Comparison of ENCODE assay signal across 20 cellular contexts in the genomic region with DNA sequence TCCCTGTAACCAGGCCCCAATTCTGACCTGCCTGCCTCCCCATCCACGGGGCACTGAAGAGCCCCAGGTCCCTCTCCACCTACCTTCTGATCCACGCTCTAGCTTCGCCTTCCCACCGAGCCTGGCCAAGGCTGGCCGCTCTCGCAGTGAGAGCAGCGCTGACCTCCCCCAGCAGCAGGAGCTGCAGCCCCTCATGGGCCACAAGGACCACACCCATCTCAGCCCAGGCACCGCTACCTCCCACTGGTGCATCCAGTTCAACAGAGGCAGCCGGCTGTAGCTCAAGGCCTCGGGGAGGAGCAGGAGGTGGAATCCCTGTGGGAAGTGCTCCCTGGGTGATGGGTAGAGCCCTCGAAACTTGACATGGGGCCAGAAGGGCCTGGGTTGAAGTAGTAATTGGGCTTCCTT. TPM values are rescaled to one million over a fixed set of nuclear protein-coding genes. Genes with fewer than 3 reads are reported as not detected.
DNase-seq lines count a peak whose midpoint lies in the region; ATAC-seq and TF ChIP-seq lines count a peak whose summit lies in the region.
"Had no signal": no experiment of that assay in that cellular context is flagged by ENCODE, and none has a peak within 500 bp of the region (broad histone marks: within the 10 kb centered on the region; RNA-seq: fewer than 3 reads in every experiment).

No MANE protein-coding gene starts in this region.

- H3K27ac ChIP-seq in IMR-90 (ENCODE audit: insufficient read depth, low read length) (no peak overlapping the region), RWPE2 (ENCODE audit: poor library complexity, severe bottlenecking) (no peak overlapping the region), trophoblast cell (ENCODE audit: low read depth, low read length) (no peak overlapping the region)
- H3K27ac ChIP-seq: KMS-11, SK-N-MC had no signal

- H3K4me2 ChIP-seq in IMR-90 (ENCODE audit: low read depth, low read length) (no peak overlapping the region), trophoblast cell (ENCODE audit: low read length) (no peak overlapping the region)
- H3K4me2 ChIP-seq: KMS-11 had no signal

- no peak for TF ChIP-seq POLR2A in IMR-90 (IDR thresholded peaks at IDR 0.05; ENCODE audit: low read depth, low read length)

- no peak overlapping the region for H2BK12ac ChIP-seq in trophoblast cell (ENCODE audit: low read length)

- BruUV-seq in IMR-90 (replicated peaks; lab: Mats Ljungman, UMichigan) = no TSS peak

- H2BK5ac ChIP-seq in IMR-90 (ENCODE audit: low read depth, low read length, poor library complexity, severe bottlenecking) (no peak overlapping the region), trophoblast cell (ENCODE audit: low read depth, low read length, poor library complexity) (no peak overlapping the region)

- 0 out of 2 replicates have a peak overlapping the region, but pooled peaks have one; percentile 6 for H4K91ac ChIP-seq in IMR-90 (ENCODE audit: insufficient read depth, low read depth, low read length)
- no peak overlapping the region for H4K91ac ChIP-seq in trophoblast cell (ENCODE audit: low read depth, low read length)

- in situ Hi-C loops in IMR-90 (cut with MboI; ENCODE audit: low sequenced_read_pairs) = no loop called here

- H2AFZ ChIP-seq in IMR-90 (replicated peaks; ENCODE audit: low read length, poor library complexity) (peak overlapping the region; percentile 36), trophoblast cell (ENCODE audit: insufficient read depth, low read length, poor library complexity) (no peak overlapping the region)

- H3K56ac ChIP-seq in IMR-90 (ENCODE audit: extremely low read depth, insufficient read depth, low read length) = no peak overlapping the region

- H3K14ac ChIP-seq in IMR-90 (replicated peaks; ENCODE audit: low read depth, low read length) (no peak overlapping the region), trophoblast cell (ENCODE audit: low read length) (no peak overlapping the region)

- no peak overlapping the region for H2AK9ac ChIP-seq in IMR-90 (replicated peaks; ENCODE audit: low read depth, low read length, poor library complexity)

- TF ChIP-seq CTCF in IMR-90 (conservative IDR thresholded peaks at IDR 0.05; ENCODE audit: low read depth, low read length) (no peak), RWPE2 (IDR thresholded peaks at IDR 0.05; ENCODE audit: poor library complexity, severe bottlenecking) (no peak)

- H3K9ac ChIP-seq in IMR-90 (ENCODE audit: low read depth, low read length) (no peak overlapping the region), trophoblast cell (ENCODE audit: low read length) (no peak overlapping the region)
- H3K9ac ChIP-seq: KMS-11 had no signal

- DNase-seq in IMR-90 = no peak
- peak; percentile 62 for DNase-seq in RWPE2 (ENCODE audit: low spot score)
- DNase-seq in left colon = no peak
- no peak for DNase-seq in trophoblast cell
- DNase-seq in NCI-H187 (lab: John Stamatoyannopoulos, UW) = no peak
- no peak for DNase-seq in OCI-M1 (lab: John Stamatoyannopoulos, UW)
- DNase-seq: BE2C, EL, GF-D8, HFFc6, NCI-H1092 treated with DMSO at 0.1 percent for 48 hours, NCI-H1436 treated with DMSO at 0.1 percent for 48 hours, NCI-H2029, NCI-H226, NCI-H524, NCI-H774, SHP77 treated with DMSO at 0.1 percent for 48 hours had no signal

- POLR2A ChIA-PET in IMR-90 (lab: Charles Lee; ENCODE audit: unreplicated experiment) = no interaction called here

- no peak overlapping the region for H4K5ac ChIP-seq in IMR-90 (ENCODE audit: low read depth, low read length)

- no peak overlapping the region for H3K23ac ChIP-seq in IMR-90 (ENCODE audit: low read depth, low read length)
- no peak overlapping the region for H3K23ac ChIP-seq in trophoblast cell (ENCODE audit: low read length)

- no peak overlapping the region; the same call in 1 of the 2 replicates for H3K4ac ChIP-seq in IMR-90 (ENCODE audit: low read depth, low read length)
- H3K4ac ChIP-seq in trophoblast cell (ENCODE audit: low read depth, low read length) = no peak overlapping the region

- H3K27me3 ChIP-seq in IMR-90 (ENCODE audit: control insufficient read depth, insufficient read depth, low read length) = no peaks in the 10 kb centered on the region
- H3K27me3 ChIP-seq in RWPE2 (ENCODE audit: insufficient read depth, poor library complexity, severe bottlenecking) = no peaks in the 10 kb centered on the region
- H3K27me3 ChIP-seq in trophoblast cell (ENCODE audit: insufficient read depth, low read length) = no peaks in the 10 kb centered on the region

- H3K79me1 ChIP-seq in IMR-90 (ENCODE audit: low read depth in 1 of 2, low read length in 2 of 2) = peaks cover 4 to 11% of the 10 kb centered on the region in 2 experiments; a peak in 3 of 4 replicates
- H3K79me1 ChIP-seq in trophoblast cell (ENCODE audit: low read length) = no peaks in the 10 kb centered on the region

- H3K36me3 ChIP-seq in IMR-90 (ENCODE audit: control insufficient read depth, insufficient read depth, low read length) (peaks cover 6% of the 10 kb centered on the region), RWPE2 (ENCODE audit: low read depth) (peaks cover 13% of the 10 kb centered on the region), trophoblast cell (ENCODE audit: control insufficient read depth in 1 of 2, insufficient read depth in 2 of 2, low read length in 2 of 2) (no peaks in the 10 kb centered on the region)
- H3K36me3 ChIP-seq: BE2C had no signal

- H3K4me3 ChIP-seq in IMR-90 (ENCODE audit: insufficient read depth, low read depth, low read length) (no peak overlapping the region), RWPE2 (ENCODE audit: severe bottlenecking) (no peak overlapping the region), trophoblast cell (ENCODE audit: low read depth, low read length) (peak overlapping the region; percentile 25)
- H3K4me3 ChIP-seq: SK-N-MC had no signal

- H3K79me2 ChIP-seq in trophoblast cell (ENCODE audit: control insufficient read depth, insufficient read depth, low read length, poor library complexity) = no peaks in the 10 kb centered on the region

- no peak for ATAC-seq in IMR-90 (ENCODE audit: low read depth)
- no peak; the same call in 1 of the 3 replicates for ATAC-seq in RWPE2 (ENCODE audit: low read depth)
- ATAC-seq in left colon = peak; percentile 20
- ATAC-seq in GM21360 (IDR thresholded peaks at IDR 0.05; ENCODE audit: unreplicated experiment) = no peak

- H4K20me1 ChIP-seq in IMR-90 (ENCODE audit: insufficient read depth, low read length) = no peaks in the 10 kb centered on the region

- no peak overlapping the region for H4K12ac ChIP-seq in trophoblast cell (ENCODE audit: low read depth, low read length)

- H3K9me1 ChIP-seq in IMR-90 (ENCODE audit: insufficient read depth, low read length) = peaks cover 10% of the 10 kb centered on the region

- no peak for TF ChIP-seq RAD21 in IMR-90 (IDR thresholded peaks at IDR 0.05; ENCODE audit: low read length)

- no peak overlapping the region for H3K18ac ChIP-seq in IMR-90 (ENCODE audit: low read depth, low read length)
- H3K18ac ChIP-seq in trophoblast cell (ENCODE audit: low read length) = no peak overlapping the region

- dilution Hi-C loops in IMR-90 (cut with HindIII; ENCODE audit: low sequenced_read_pairs, unreplicated experiment) = no loop called here

- CTCF ChIA-PET in IMR-90 (lab: Yijun Ruan, JAX) = no interaction called here

- H2BK120ac ChIP-seq in IMR-90 (ENCODE audit: low read depth, low read length) (0 out of 2 replicates have a peak overlapping the region, but pooled peaks have one; percentile 29), trophoblast cell (ENCODE audit: insufficient read depth, low read length, poor library complexity) (no peak overlapping the region)

- H4K8ac ChIP-seq in IMR-90 (ENCODE audit: low read depth in 2 of 2, low read length in 2 of 2) (no peak overlapping the region), trophoblast cell (ENCODE audit: low read depth, low read length) (no peak overlapping the region)

- H2BK15ac ChIP-seq in IMR-90 (ENCODE audit: low read depth, low read length) = no peak overlapping the region

- H3K4me1 ChIP-seq in IMR-90 (ENCODE audit: control insufficient read depth, insufficient read depth, low read length) (peaks cover 7% of the 10 kb centered on the region), RWPE2 (ENCODE audit: insufficient read depth, poor library complexity, severe bottlenecking) (peaks cover 2% of the 10 kb centered on the region), trophoblast cell (ENCODE audit: control insufficient read depth in 1 of 2, insufficient read depth in 2 of 2, low read length in 2 of 2) (no peaks in the 10 kb centered on the region)
- H3K4me1 ChIP-seq: BE2C had no signal

- intact Hi-C loops in IMR-90 (cut with micrococcal nuclease) (no loop called here), left colon (cut with DNase I, micrococcal nuclease) (no loop called here)

- H3K9me3 ChIP-seq in IMR-90 (ENCODE audit: control insufficient read depth, insufficient read depth, low read length) (no peaks in the 10 kb centered on the region), RWPE2 (ENCODE audit: severe bottlenecking) (no peaks in the 10 kb centered on the region), trophoblast cell (ENCODE audit: insufficient read depth, low read depth, low read length) (no peaks in the 10 kb centered on the region)
- H3K9me3 ChIP-seq: BE2C had no signal

- no peak overlapping the region for H2BK20ac ChIP-seq in IMR-90 (ENCODE audit: low read depth, low read length)

- WGBS in IMR-90 (ENCODE audit: extremely low coverage in 2 of 2, insufficient read length in 1 of 2), 2 experiments = 50% methylated on average over 2 of the region's 11 CpGs; no CpG with 5 or more reads in 1 of the 2 experiments
- WGBS in trophoblast cell (ENCODE audit: extremely low coverage, insufficient coverage, insufficient read length) = no CpG with 5 or more reads among the region's 11 CpGs

- H2AK5ac ChIP-seq in IMR-90 (ENCODE audit: low read depth, low read length) (peak overlapping the region; percentile 51), trophoblast cell (ENCODE audit: low read length) (no peak overlapping the region)

RNA-seq across cellular contexts. Expression of gene PLEKHG4, which starts 8.4 kb away (rescaled TPM):
- total RNA-seq in IMR-90 (2012; rRNA removed) (8.3 and 14.0 TPM in 2 replicates), left colon (10 to 100 TPM in 1 of 2 donors, 1 to 10 TPM in 1; 7.7 to 11.9 TPM)
- polyA plus RNA-seq in IMR-90 (2012; rRNA removed) = 50.7 and 56.8 TPM in 2 replicates
- 15.6 and 26.1 TPM in 2 replicates for polyA plus RNA-seq in IMR-90 (2012; cell fraction: cytosol; rRNA removed)
- 214 and 556 TPM in 2 replicates for polyA plus RNA-seq in IMR-90 (2012; cell fraction: nucleus; rRNA removed; ENCODE audit: low replicate concordance)
- 0.35 and 0.60 TPM in 2 replicates for polyA plus RNA-seq in trophoblast cell (2013)

RNA-seq across cellular contexts. Expression of gene SLC9A5, which starts 22.2 kb away (rescaled TPM):
- 1.8 and 2.5 TPM in 2 replicates for total RNA-seq in IMR-90 (2012; rRNA removed)
- 5.4 and 5.7 TPM in 2 replicates for polyA plus RNA-seq in IMR-90 (2012; rRNA removed)
- 2.5 and 4.1 TPM in 2 replicates for polyA plus RNA-seq in IMR-90 (2012; cell fraction: cytosol; rRNA removed)
- polyA plus RNA-seq in IMR-90 (2012; cell fraction: nucleus; rRNA removed; ENCODE audit: low replicate concordance) = 56.1 and 64.8 TPM in 2 replicates
- total RNA-seq in left colon = 1 to 10 TPM in 1 of 2 donors, under 1 TPM in 1; 0.61 to 1.3 TPM
- 0.63 and 0.68 TPM in 2 replicates for polyA plus RNA-seq in trophoblast cell (2013)

RNA-seq across cellular contexts. Expression of gene FHOD1, which starts 23.7 kb away (rescaled TPM):
- 13.1 and 13.8 TPM in 2 replicates for total RNA-seq in IMR-90 (2012; rRNA removed)
- 64.0 and 71.4 TPM in 2 replicates for polyA plus RNA-seq in IMR-90 (2012; rRNA removed)
- 41.0 and 42.3 TPM in 2 replicates for polyA plus RNA-seq in IMR-90 (2012; cell fraction: cytosol; rRNA removed)
- polyA plus RNA-seq in IMR-90 (2012; cell fraction: nucleus; rRNA removed; ENCODE audit: low replicate concordance) = 260 and 582 TPM in 2 replicates
- 10 to 100 TPM; 29.7 to 42.7 TPM for total RNA-seq in left colon
- polyA plus RNA-seq in trophoblast cell (2013) = 15.3 and 16.6 TPM in 2 replicates

RNA-seq across cellular contexts. Expression of gene TMEM208, which starts 44.0 kb away (rescaled TPM):
- total RNA-seq in IMR-90 (2012; rRNA removed) = 41.7 and 65.6 TPM in 2 replicates
- polyA plus RNA-seq in IMR-90 (2012; rRNA removed) = 66.5 and 68.8 TPM in 2 replicates
- polyA plus RNA-seq in IMR-90 (2012; cell fraction: cytosol; rRNA removed) = 73.8 and 83.8 TPM in 2 replicates
- polyA plus RNA-seq in IMR-90 (2012; cell fraction: nucleus; rRNA removed; ENCODE audit: low replicate concordance) = 75.2 and 101 TPM in 2 replicates
- 10 to 100 TPM; 40.7 to 42.0 TPM for total RNA-seq in left colon
- 44.5 and 47.1 TPM in 2 replicates for polyA plus RNA-seq in trophoblast cell (2013)

RNA-seq across cellular contexts. Expression of gene KCTD19, which starts 55.6 kb away (rescaled TPM):
- total RNA-seq in IMR-90 (2012; rRNA removed) (under 0.01 TPM in 1 of 2 replicates, not detected in the other), left colon (under 1 TPM in 1 of 2 donors, not detected in 1; 0.06 TPM)
- polyA plus RNA-seq in IMR-90 (2012; rRNA removed) = 0.07 and 0.36 TPM in 2 replicates
- 0.14 TPM in 1 of 2 replicates, not detected in the other for polyA plus RNA-seq in IMR-90 (2012; cell fraction: cytosol; rRNA removed)
- polyA plus RNA-seq in IMR-90 (2012; cell fraction: nucleus; rRNA removed; ENCODE audit: low replicate concordance) = 0.59 and 1.5 TPM in 2 replicates
- polyA plus RNA-seq in trophoblast cell (2013) = 0.10 and 0.22 TPM in 2 replicates
- total RNA-seq: HFFc6 had no signal
